In the genomic region with DNA sequence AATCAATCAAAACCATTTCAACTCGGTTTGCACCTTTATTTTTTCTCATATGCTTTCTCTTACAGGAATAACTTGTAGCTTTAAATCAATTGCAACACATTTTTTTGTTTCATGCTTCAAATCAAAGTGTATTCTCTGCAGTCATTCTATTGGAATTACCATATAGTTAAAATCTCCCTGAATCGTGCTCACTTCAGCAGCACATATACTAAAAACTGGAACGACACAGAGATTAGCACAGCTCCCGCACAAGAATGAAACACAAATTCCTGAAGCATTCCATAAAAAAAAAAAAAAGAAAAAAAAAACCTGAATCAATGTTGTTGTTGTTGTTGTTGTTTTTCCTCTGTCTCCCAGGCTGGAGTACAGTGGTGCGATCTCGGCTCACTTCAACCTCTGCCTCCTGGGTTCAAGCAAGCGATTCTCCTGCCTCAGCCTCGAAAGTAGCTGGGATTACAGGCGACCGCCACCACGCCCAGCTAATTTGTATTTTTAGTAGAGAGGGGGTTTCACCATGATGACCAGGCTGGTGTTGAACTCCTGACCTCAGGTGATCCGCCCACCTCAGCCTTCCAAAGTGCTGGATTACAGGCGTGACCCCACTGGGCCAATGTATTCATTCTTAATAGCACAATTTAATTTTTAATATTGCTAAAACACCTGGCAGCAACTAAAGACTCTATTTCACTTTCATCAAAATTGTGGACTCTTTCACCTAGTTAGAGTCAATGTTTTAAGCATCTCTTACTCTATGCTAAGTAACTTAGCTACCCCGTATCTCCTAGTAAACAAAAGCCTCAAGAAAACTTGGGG, we compare ENCODE assay signal across 8 cellular contexts. TPM values are rescaled to one million over a fixed set of nuclear protein-coding genes. Genes with fewer than 3 reads are reported as not detected.
A peak's percentile ranks its signal among the peaks of the same experiment; 100 is the strongest.
DNase-seq lines count a peak whose midpoint lies in the region; ATAC-seq and TF ChIP-seq lines count a peak whose summit lies in the region.

No MANE protein-coding gene starts in this region.

- H4K20me1 ChIP-seq in hepatocyte (ENCODE audit: insufficient read depth, poor library complexity, severe bottlenecking): peaks cover 8% of the 10 kb centered on the region

- no peaks in the 10 kb centered on the region for H3K9me3 ChIP-seq in hepatocyte (ENCODE audit: low read depth)

- peak overlapping the region; percentile 86 for H3K4me3 Mint-ChIP-seq in activated CD4-positive, alpha-beta T cell treated with anti-CD3 and anti-CD28 coated beads for 36 hours
- H3K4me3 Mint-ChIP-seq in WTC11: peak overlapping the region; percentile 98
- H3K4me3 Mint-ChIP-seq in stimulated activated naive B cell treated with anti-CD40 and anti-IgM and Interleukin-4, amounts not matched to agents 10 μg/mL and 1 μg/mL and 100 μg/mL, for 72 hours: peak overlapping the region; percentile 92 to 94

- no peaks in the 10 kb centered on the region for H3K9me3 Mint-ChIP-seq in activated CD4-positive, alpha-beta T cell treated with anti-CD3 and anti-CD28 coated beads for 36 hours (ENCODE audit: low read depth)
- H3K9me3 Mint-ChIP-seq in WTC11: no peaks in the 10 kb centered on the region
- no peaks in the 10 kb centered on the region for H3K9me3 Mint-ChIP-seq in stimulated activated naive B cell treated with anti-CD40 and anti-IgM and Interleukin-4, amounts not matched to agents 10 μg/mL and 1 μg/mL and 100 μg/mL, for 72 hours

- no peak for TF ChIP-seq CTCF in WTC11 (IDR thresholded peaks at IDR 0.05)
- no peak for TF ChIP-seq CTCF in hepatocyte (IDR thresholded peaks at IDR 0.05; ENCODE audit: poor library complexity)

- intact Hi-C loops in activated CD4-positive, alpha-beta T cell treated with anti-CD3 and anti-CD28 coated beads for 36 hours (cut with DNase I, micrococcal nuclease): no loop called here

- H3K27ac Mint-ChIP-seq in activated CD4-positive, alpha-beta T cell treated with anti-CD3 and anti-CD28 coated beads for 36 hours: peak overlapping the region; percentile 96
- peak overlapping the region; percentile 90 for H3K27ac Mint-ChIP-seq in WTC11
- no peak overlapping the region for H3K27ac Mint-ChIP-seq in stimulated activated naive B cell treated with anti-CD40 and anti-IgM and Interleukin-4, amounts not matched to agents 10 μg/mL and 1 μg/mL and 100 μg/mL, for 72 hours

- no peak for ATAC-seq in activated CD4-positive, alpha-beta T cell treated with anti-CD3 and anti-CD28 coated beads for 36 hours
- no peak for ATAC-seq in WTC11
- ATAC-seq in stimulated activated naive B cell treated with anti-CD40 and anti-IgM and Interleukin-4, amounts not matched to agents 10 μg/mL and 1 μg/mL and 100 μg/mL, for 72 hours (replicated peaks): no peak
- no peak for ATAC-seq in HG02571 (IDR thresholded peaks at IDR 0.05; ENCODE audit: unreplicated experiment)

- H3K9me2 ChIP-seq in hepatocyte (replicated peaks; ENCODE audit: insufficient read depth): no peaks in the 10 kb centered on the region

- peak overlapping the region; percentile 74 for H3K4me2 ChIP-seq in hepatocyte

- H3K27ac ChIP-seq in hepatocyte: peak overlapping the region; percentile 97

- peaks cover 19% of the 10 kb centered on the region for H3K36me3 Mint-ChIP-seq in activated CD4-positive, alpha-beta T cell treated with anti-CD3 and anti-CD28 coated beads for 36 hours (ENCODE audit: low read depth)
- H3K36me3 Mint-ChIP-seq in WTC11: peaks cover 13% of the 10 kb centered on the region
- peaks cover 0 to 11% of the 10 kb centered on the region in 2 donors for H3K36me3 Mint-ChIP-seq in stimulated activated naive B cell treated with anti-CD40 and anti-IgM and Interleukin-4, amounts not matched to agents 10 μg/mL and 1 μg/mL and 100 μg/mL, for 72 hours

- POLR2A ChIA-PET in activated CD4-positive, alpha-beta T cell treated with anti-CD3 and anti-CD28 coated beads for 36 hours (lab: Charles Lee): interaction anchor here (0.6 to 0.8 kb wide), 3 partner anchors 48 to 279 kb away, joined by 3 to 8 read pairs (median 6); a partner anchor contains a TSS
- POLR2A ChIA-PET in WTC11 (lab: Charles Lee): no interaction called here

- H3K27me3 Mint-ChIP-seq in activated CD4-positive, alpha-beta T cell treated with anti-CD3 and anti-CD28 coated beads for 36 hours: no peaks in the 10 kb centered on the region
- no peaks in the 10 kb centered on the region for H3K27me3 Mint-ChIP-seq in WTC11 (ENCODE audit: low read depth)
- no peaks in the 10 kb centered on the region for H3K27me3 Mint-ChIP-seq in stimulated activated naive B cell treated with anti-CD40 and anti-IgM and Interleukin-4, amounts not matched to agents 10 μg/mL and 1 μg/mL and 100 μg/mL, for 72 hours

- no peak overlapping the region for H2AFZ ChIP-seq in hepatocyte

- peaks cover 21% of the 10 kb centered on the region for H3K4me1 Mint-ChIP-seq in activated CD4-positive, alpha-beta T cell treated with anti-CD3 and anti-CD28 coated beads for 36 hours
- peaks cover 15% of the 10 kb centered on the region for H3K4me1 Mint-ChIP-seq in WTC11
- H3K4me1 Mint-ChIP-seq in stimulated activated naive B cell treated with anti-CD40 and anti-IgM and Interleukin-4, amounts not matched to agents 10 μg/mL and 1 μg/mL and 100 μg/mL, for 72 hours: peaks cover 5 to 25% of the 10 kb centered on the region in 2 donors

- CTCF ChIA-PET in activated CD4-positive, alpha-beta T cell treated with anti-CD3 and anti-CD28 coated beads for 36 hours (lab: Charles Lee): interaction anchor here (0.6 to 1.5 kb wide), 5 partner anchors 27 to 1047 kb away, joined by 3 to 4 read pairs (median 3); no protein-coding TSS in a partner anchor
- CTCF ChIA-PET in WTC11 (lab: Charles Lee): interaction anchor here (0.6 to 1.2 kb wide), 4 partner anchors 45 to 266 kb away, joined by 3 read pairs; no protein-coding TSS in a partner anchor

- peaks cover 55% of the 10 kb centered on the region for H3K79me2 ChIP-seq in hepatocyte

- peak overlapping the region; percentile 56 for H3K4me3 ChIP-seq in hepatocyte

- H3K36me3 ChIP-seq in hepatocyte (replicated peaks; ENCODE audit: insufficient read depth, low read depth): no peaks in the 10 kb centered on the region

- WGBS in hepatocyte (ENCODE audit: low lambda C conversion rate, missing lambda C conversion rate): 53% methylated on average over 14 of the region's 14 CpGs

- H3K27me3 ChIP-seq in hepatocyte: no peaks in the 10 kb centered on the region

- H3K4me1 ChIP-seq in hepatocyte (ENCODE audit: insufficient read depth): peaks cover 9% of the 10 kb centered on the region

- DNase-seq in activated CD4-positive, alpha-beta T cell treated with anti-CD3 and anti-CD28 coated beads for 36 hours: no peak
- DNase-seq in activated CD4-positive, alpha-beta T cell treated with anti-CD3 and anti-CD28 coated beads, Interleukin-2, amount 50 U/mL, for 4 hours: no peak
- no peak for DNase-seq in WTC11 (ENCODE audit: low spot score)
- no peak for DNase-seq in hepatocyte (ENCODE audit: low spot score)
- DNase-seq in stimulated activated naive B cell treated with anti-CD40 and anti-IgM and Interleukin-4, amounts not matched to agents 10 μg/mL and 1 μg/mL and 100 μg/mL, for 72 hours: no peak
- DNase-seq in NCI-H1436 (lab: John Stamatoyannopoulos, UW): no peak
- no peak for DNase-seq in NCI-H128 (lab: John Stamatoyannopoulos, UW; ENCODE audit: unreplicated experiment)

TF ChIP-seq in WTC11, 78 proteins besides CTCF, POLR2A, EP300 and RAD21:
- TF ChIP-seq, protein P1, sequence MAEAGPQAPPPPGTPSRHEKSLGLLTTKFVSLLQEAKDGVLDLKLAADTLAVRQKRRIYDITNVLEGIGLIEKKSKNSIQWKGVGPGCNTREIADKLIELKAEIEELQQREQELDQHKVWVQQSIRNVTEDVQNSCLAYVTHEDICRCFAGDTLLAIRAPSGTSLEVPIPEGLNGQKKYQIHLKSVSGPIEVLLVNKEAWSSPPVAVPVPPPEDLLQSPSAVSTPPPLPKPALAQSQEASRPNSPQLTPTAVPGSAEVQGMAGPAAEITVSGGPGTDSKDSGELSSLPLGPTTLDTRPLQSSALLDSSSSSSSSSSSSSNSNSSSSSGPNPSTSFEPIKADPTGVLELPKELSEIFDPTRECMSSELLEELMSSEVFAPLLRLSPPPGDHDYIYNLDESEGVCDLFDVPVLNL (CRISPR knock-in tag; IDR thresholded peaks at IDR 0.05; ENCODE audit: borderline replicate concordance, low read depth): no peak
- TF ChIP-seq RORB (CRISPR knock-in tag; IDR thresholded peaks at IDR 0.05): no peak
- TF ChIP-seq EMX1 (CRISPR knock-in tag; IDR thresholded peaks at IDR 0.05): no peak
- TF ChIP-seq SMAD4 (CRISPR knock-in tag; IDR thresholded peaks at IDR 0.05): no peak
- TF ChIP-seq RELA (CRISPR knock-in tag; IDR thresholded peaks at IDR 0.05; ENCODE audit: borderline replicate concordance): no peak
- TF ChIP-seq SMAD3 (CRISPR knock-in tag; IDR thresholded peaks at IDR 0.05; ENCODE audit: borderline replicate concordance): no peak
- TF ChIP-seq ZNF317 (CRISPR knock-in tag; IDR thresholded peaks at IDR 0.05; ENCODE audit: borderline replicate concordance, low read depth): no peak
- no peak for TF ChIP-seq FOXJ3 (CRISPR knock-in tag; IDR thresholded peaks at IDR 0.05; ENCODE audit: borderline replicate concordance)

RNA-seq across cellular contexts. Expression of a gene that starts 1.5 kb away (rescaled TPM):
- total RNA-seq in activated CD4-positive, alpha-beta T cell treated with anti-CD3 and anti-CD28 coated beads for 36 hours: 100 to 1,000 TPM; 104 to 114 TPM
- total RNA-seq in WTC11 (2021): 101 to 112 TPM (median 109 TPM) in 3 replicates
- total RNA-seq in hepatocyte: 148 and 180 TPM in 2 replicates
- polyA plus RNA-seq in hepatocyte: 87.3 and 104 TPM in 2 replicates

RNA-seq across cellular contexts. Expression of a gene that starts 26.3 kb away (rescaled TPM):
- total RNA-seq in activated CD4-positive, alpha-beta T cell treated with anti-CD3 and anti-CD28 coated beads for 36 hours: under 1 TPM; 0.19 to 0.32 TPM
- total RNA-seq in WTC11 (2021): not detected in 3 replicates
- not detected in 2 replicates for total RNA-seq in hepatocyte
- polyA plus RNA-seq in hepatocyte: 0.33 and 0.81 TPM in 2 replicates

RNA-seq across cellular contexts. Expression of a gene that starts 47.2 kb away (rescaled TPM):
- 10 to 100 TPM in 1 of 2 experiments, 1 to 10 TPM in 1; 9.2 to 11.9 TPM for total RNA-seq in activated CD4-positive, alpha-beta T cell treated with anti-CD3 and anti-CD28 coated beads for 36 hours
- total RNA-seq in WTC11 (2021) (15.9 to 17.1 TPM (median 16.4 TPM) in 3 replicates), hepatocyte (6.0 and 6.5 TPM in 2 replicates)
- 8.0 and 10.0 TPM in 2 replicates for polyA plus RNA-seq in hepatocyte

RNA-seq across cellular contexts. Expression of a gene that starts 48.5 kb away (rescaled TPM):
- 10 to 100 TPM; 50.1 to 56.0 TPM for total RNA-seq in activated CD4-positive, alpha-beta T cell treated with anti-CD3 and anti-CD28 coated beads for 36 hours
- total RNA-seq in WTC11 (2021): 63.2 to 69.4 TPM (median 67.8 TPM) in 3 replicates
- total RNA-seq in hepatocyte: 55.1 and 55.4 TPM in 2 replicates
- 52.7 and 57.9 TPM in 2 replicates for polyA plus RNA-seq in hepatocyte

RNA-seq across cellular contexts. Expression of a gene that starts 48.7 kb away (rescaled TPM):
- 10 to 100 TPM; 26.9 to 29.0 TPM for total RNA-seq in activated CD4-positive, alpha-beta T cell treated with anti-CD3 and anti-CD28 coated beads for 36 hours
- 13.7 to 14.8 TPM (median 14.6 TPM) in 3 replicates for total RNA-seq in WTC11 (2021)
- 13.9 and 15.9 TPM in 2 replicates for total RNA-seq in hepatocyte
- polyA plus RNA-seq in hepatocyte: 5.8 and 6.2 TPM in 2 replicates
